9 cellular contexts compared by ENCODE assay signal in genomic region chr12:1595690-1596347, GRCh38. TPM values are rescaled to one million over a fixed set of nuclear protein-coding genes. Genes with fewer than 3 reads are reported as not detected.
DNase-seq lines count a peak whose midpoint lies in the region; ATAC-seq, FAIRE-seq and TF ChIP-seq lines count a peak whose summit lies in the region.
"Had no signal": no experiment of that assay in that cellular context is flagged by ENCODE, and none has a peak within 500 bp of the region (broad histone marks: within the 10 kb centered on the region; RNA-seq: fewer than 3 reads in every experiment).

No MANE protein-coding gene starts in this region.

- H3K4me3 ChIP-seq in astrocyte (ENCODE audit: insufficient read depth, low read depth, low read length) (no peak overlapping the region), mucosa of descending colon (no peak overlapping the region), upper lobe of right lung (peak overlapping the region; percentile 89)

- H2AFZ ChIP-seq in astrocyte (ENCODE audit: low read depth, low read length), result peak overlapping the region; percentile 68

- TF ChIP-seq CTCF in astrocyte (IDR thresholded peaks at IDR 0.05; ENCODE audit: insufficient read depth, low read depth, low read length), result no peak
- no peak for TF ChIP-seq CTCF in mucosa of descending colon (IDR thresholded peaks at IDR 0.05)
- TF ChIP-seq CTCF in upper lobe of right lung (IDR thresholded peaks at IDR 0.05), result no peak

- peak overlapping the region; percentile 77 for H3K9ac ChIP-seq in astrocyte (ENCODE audit: low read length)

- peaks cover 6% of the 10 kb centered on the region for H3K36me3 Mint-ChIP-seq in activated naive CD4-positive, alpha-beta T cell treated with anti-CD3 and anti-CD28 coated beads, Interleukin-2, amount 50 U/mL, for 24 hours
- no peaks in the 10 kb centered on the region for H3K36me3 Mint-ChIP-seq in astrocyte (ENCODE audit: low read depth, unreplicated experiment)

- intact Hi-C loops in mucosa of descending colon (cut with DNase I, micrococcal nuclease) (no loop called here), upper lobe of right lung (cut with DNase I) (no loop called here)

- ATAC-seq in mucosa of descending colon (peak; percentile 48), upper lobe of right lung (no peak), HG02759 (IDR thresholded peaks at IDR 0.05; ENCODE audit: unreplicated experiment) (no peak), HG03025 (IDR thresholded peaks at IDR 0.05; ENCODE audit: low FRiP score, unreplicated experiment) (no peak), HG02840 (IDR thresholded peaks at IDR 0.05; ENCODE audit: low FRiP score, unreplicated experiment) (no peak)

- peak overlapping the region; percentile 95 for H3K4me3 Mint-ChIP-seq in activated naive CD4-positive, alpha-beta T cell treated with anti-CD3 and anti-CD28 coated beads, Interleukin-2, amount 50 U/mL, for 24 hours
- H3K4me3 Mint-ChIP-seq in astrocyte (ENCODE audit: unreplicated experiment), result peak overlapping the region; percentile 89

- no peaks in the 10 kb centered on the region for H3K27me3 ChIP-seq in astrocyte (ENCODE audit: insufficient read depth, low read length)
- no peaks in the 10 kb centered on the region for H3K27me3 ChIP-seq in upper lobe of right lung

- no peaks in the 10 kb centered on the region for H3K36me3 ChIP-seq in astrocyte (ENCODE audit: insufficient read depth, low read length)
- H3K36me3 ChIP-seq in mucosa of descending colon (ENCODE audit: low read depth), result no peaks in the 10 kb centered on the region
- no peaks in the 10 kb centered on the region for H3K36me3 ChIP-seq in upper lobe of right lung

- H3K9me3 Mint-ChIP-seq in activated naive CD4-positive, alpha-beta T cell treated with anti-CD3 and anti-CD28 coated beads, Interleukin-2, amount 50 U/mL, for 24 hours, result no peaks in the 10 kb centered on the region
- no peaks in the 10 kb centered on the region for H3K9me3 Mint-ChIP-seq in astrocyte (ENCODE audit: unreplicated experiment)

- H3K27ac Mint-ChIP-seq in activated naive CD4-positive, alpha-beta T cell treated with anti-CD3 and anti-CD28 coated beads, Interleukin-2, amount 50 U/mL, for 24 hours, result peak overlapping the region; percentile 95
- H3K27ac Mint-ChIP-seq in astrocyte (ENCODE audit: unreplicated experiment), result peak overlapping the region; percentile 93

- H3K27ac ChIP-seq in astrocyte (ENCODE audit: low read depth, low read length) (peak overlapping the region; percentile 55), upper lobe of right lung (peak overlapping the region; percentile 93)

- no peaks in the 10 kb centered on the region for H3K27me3 Mint-ChIP-seq in activated naive CD4-positive, alpha-beta T cell treated with anti-CD3 and anti-CD28 coated beads, Interleukin-2, amount 50 U/mL, for 24 hours
- H3K27me3 Mint-ChIP-seq in astrocyte (ENCODE audit: low read depth, unreplicated experiment), result no peaks in the 10 kb centered on the region

- H3K79me2 ChIP-seq in astrocyte (ENCODE audit: insufficient read depth, low read length), result peaks cover 73% of the 10 kb centered on the region

- peaks cover 25% of the 10 kb centered on the region for H4K20me1 ChIP-seq in astrocyte (ENCODE audit: insufficient read depth, low read length)

- H3K9me3 ChIP-seq in astrocyte (ENCODE audit: insufficient read depth, low read depth, low read length) (no peaks in the 10 kb centered on the region), mucosa of descending colon (no peaks in the 10 kb centered on the region), upper lobe of right lung (no peaks in the 10 kb centered on the region)

- DNase-seq in activated naive CD4-positive, alpha-beta T cell treated with Interleukin-2 at 50 U/mL for 16 hours, result no peak
- DNase-seq in astrocyte (ENCODE audit: low read depth) (no peak), mucosa of descending colon (peak in 1 of 3 donors; percentile 51), upper lobe of right lung (no peak)

- FAIRE-seq in astrocyte (lab: Jason Lieb, UNC), result no peak
- FAIRE-seq: G401.6 had no signal

- H3K4me1 ChIP-seq in astrocyte (ENCODE audit: insufficient read depth, low read length) (peaks cover 40% of the 10 kb centered on the region), mucosa of descending colon (ENCODE audit: low read depth) (peaks cover 21% of the 10 kb centered on the region), upper lobe of right lung (peaks cover 25% of the 10 kb centered on the region)

- H3K4me2 ChIP-seq in astrocyte (ENCODE audit: low read length), result peak overlapping the region; percentile 97

- peaks cover 44% of the 10 kb centered on the region for H3K4me1 Mint-ChIP-seq in activated naive CD4-positive, alpha-beta T cell treated with anti-CD3 and anti-CD28 coated beads, Interleukin-2, amount 50 U/mL, for 24 hours
- peaks cover 29% of the 10 kb centered on the region for H3K4me1 Mint-ChIP-seq in astrocyte (ENCODE audit: low read depth, unreplicated experiment)

RNA-seq across cellular contexts. Expression of gene FBXL14, which starts 1.4 kb away (rescaled TPM):
- total RNA-seq in astrocyte (9.2 and 9.8 TPM in 2 replicates), mucosa of descending colon (10 to 100 TPM; 29.4 to 39.6 (median 33.6) TPM), upper lobe of right lung (17.3 TPM)

RNA-seq across cellular contexts. Expression of gene WNT5B, which starts 33.2 kb away (rescaled TPM):
- total RNA-seq in astrocyte (110 TPM in 2 replicates), mucosa of descending colon (10 to 100 TPM in 1 of 3 donors, 1 to 10 TPM in 2; 2.7 to 10.8 (median 4.7) TPM), upper lobe of right lung (2.3 TPM)
